ENCODE assay signal across 1 cellular context in genomic region chr12:52228931-52229330, GRCh38.
TF ChIP-seq lines count a peak whose summit lies in the region.

No MANE protein-coding gene starts in this region.

TF ChIP-seq in IMR-90, 13 proteins besides CTCF, POLR2A, EP300 and RAD21:
- TF ChIP-seq CEBPB (IDR thresholded peaks at IDR 0.05; ENCODE audit: low read depth, low read length) (no peak), BHLHE40 (IDR thresholded peaks at IDR 0.05; ENCODE audit: low read depth, low read length) (no peak), NFE2L2 (IDR thresholded peaks at IDR 0.05; ENCODE audit: low read depth, low read length) (no peak), ELK1 (IDR thresholded peaks at IDR 0.05; ENCODE audit: borderline replicate concordance, low read depth, low read length) (no peak), MAFK (IDR thresholded peaks at IDR 0.05; ENCODE audit: low read depth, low read length) (no peak), CHD1 (IDR thresholded peaks at IDR 0.05; ENCODE audit: low read depth, low read length) (no peak), RFX5 (IDR thresholded peaks at IDR 0.05; ENCODE audit: low read depth, low read length) (no peak), RCOR1 (IDR thresholded peaks at IDR 0.05; ENCODE audit: insufficient replicate concordance, low read length) (no peak), FOS (IDR thresholded peaks at IDR 0.05; ENCODE audit: low read depth, low read length) (no peak), MXI1 (IDR thresholded peaks at IDR 0.05; ENCODE audit: borderline replicate concordance, low read depth, low read length) (no peak), USF2 (IDR thresholded peaks at IDR 0.05; ENCODE audit: low read depth, low read length) (no peak), MAZ (IDR thresholded peaks at IDR 0.05; ENCODE audit: borderline replicate concordance, low read depth, low read length) (no peak), SMC3 (IDR thresholded peaks at IDR 0.05; ENCODE audit: low read depth, low read length) (no peak)
